In the genomic region with DNA sequence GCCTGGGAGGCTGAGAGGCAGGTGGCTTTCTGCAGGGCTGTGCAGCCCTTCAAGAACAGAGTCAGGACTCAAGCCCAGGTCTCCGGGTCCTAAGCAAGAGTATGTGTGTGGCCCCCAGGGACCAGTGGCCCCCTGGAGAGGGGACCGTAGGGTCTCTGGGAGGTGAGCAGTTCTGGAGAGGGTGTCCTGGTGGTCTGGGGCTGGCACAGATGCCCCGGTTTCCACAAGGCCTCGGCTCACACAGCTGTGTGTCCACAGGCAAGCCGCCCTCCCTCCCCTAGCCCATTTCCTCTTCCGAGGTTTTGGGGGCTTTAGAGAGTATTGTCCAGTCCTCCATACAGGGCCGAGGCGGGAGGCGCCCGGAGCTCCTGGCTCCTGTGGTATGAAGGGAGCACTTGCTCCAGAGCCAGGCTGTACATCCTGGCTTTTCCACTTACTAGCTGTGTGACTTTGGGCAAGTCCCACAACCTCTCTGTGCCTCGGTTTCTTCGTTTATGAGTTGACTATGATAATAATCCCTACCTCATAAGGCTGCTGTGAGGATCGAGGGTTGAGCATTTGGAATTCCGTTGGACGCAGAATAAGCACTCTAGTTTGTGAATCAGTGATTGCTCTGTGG, we compare ENCODE assay signal across 3 cellular contexts.
TF ChIP-seq lines count a peak whose summit lies in the region.

No MANE protein-coding gene starts in this region.

TF ChIP-seq in HepG2, 621 proteins besides CTCF, POLR2A, EP300 and RAD21:
- TF ChIP-seq ZNF282 (IDR thresholded peaks at IDR 0.05; ENCODE audit: partially characterized antibody) (no peak), ZNF768 (CRISPR knock-in tag; IDR thresholded peaks at IDR 0.05) (peak; percentile 89), MIER3 (CRISPR knock-in tag; IDR thresholded peaks at IDR 0.05; ENCODE audit: borderline replicate concordance) (no peak)

TF ChIP-seq in HEK293, 187 proteins besides CTCF, POLR2A, EP300 and RAD21:
- TF ChIP-seq ZNF768 (tag by site-specific recombination; IDR thresholded peaks at IDR 0.05) (peak; percentile 92; the same call in 1 of the 2 replicates), ZNF366 (tag by site-specific recombination; conservative IDR thresholded peaks at IDR 0.05) (no peak)
TF ChIP-seq in HEK293: peak in this region for 1.

TF ChIP-seq in H1, 55 proteins besides CTCF, POLR2A, EP300 and RAD21:
- no peak for TF ChIP-seq SAP30 (IDR thresholded peaks at IDR 0.05; ENCODE audit: insufficient read depth, insufficient replicate concordance, low read length)
- no peak for TF ChIP-seq SIX5 (IDR thresholded peaks at IDR 0.05; ENCODE audit: low read depth, low read length)
- no peak for TF ChIP-seq GTF2F1 (IDR thresholded peaks at IDR 0.05; ENCODE audit: borderline replicate concordance, low read depth, low read length)
- no peak for TF ChIP-seq SP4 (IDR thresholded peaks at IDR 0.05; ENCODE audit: low read length)
- TF ChIP-seq TAF1 (IDR thresholded peaks at IDR 0.05; ENCODE audit: low read depth, low read length), result no peak
- TF ChIP-seq YY1 (IDR thresholded peaks at IDR 0.05; ENCODE audit: low read depth, low read length), result no peak
- TF ChIP-seq GABPA (IDR thresholded peaks at IDR 0.05; ENCODE audit: borderline replicate concordance, insufficient read depth, low read length), result no peak
- TF ChIP-seq KDM4A (IDR thresholded peaks at IDR 0.05; ENCODE audit: low read depth, low read length, severe bottlenecking), result no peak
- TF ChIP-seq, protein P1, sequence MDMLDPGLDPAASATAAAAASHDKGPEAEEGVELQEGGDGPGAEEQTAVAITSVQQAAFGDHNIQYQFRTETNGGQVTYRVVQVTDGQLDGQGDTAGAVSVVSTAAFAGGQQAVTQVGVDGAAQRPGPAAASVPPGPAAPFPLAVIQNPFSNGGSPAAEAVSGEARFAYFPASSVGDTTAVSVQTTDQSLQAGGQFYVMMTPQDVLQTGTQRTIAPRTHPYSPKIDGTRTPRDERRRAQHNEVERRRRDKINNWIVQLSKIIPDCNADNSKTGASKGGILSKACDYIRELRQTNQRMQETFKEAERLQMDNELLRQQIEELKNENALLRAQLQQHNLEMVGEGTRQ (IDR thresholded peaks at IDR 0.05; ENCODE audit: low read length), result no peak
- TF ChIP-seq, protein P2, sequence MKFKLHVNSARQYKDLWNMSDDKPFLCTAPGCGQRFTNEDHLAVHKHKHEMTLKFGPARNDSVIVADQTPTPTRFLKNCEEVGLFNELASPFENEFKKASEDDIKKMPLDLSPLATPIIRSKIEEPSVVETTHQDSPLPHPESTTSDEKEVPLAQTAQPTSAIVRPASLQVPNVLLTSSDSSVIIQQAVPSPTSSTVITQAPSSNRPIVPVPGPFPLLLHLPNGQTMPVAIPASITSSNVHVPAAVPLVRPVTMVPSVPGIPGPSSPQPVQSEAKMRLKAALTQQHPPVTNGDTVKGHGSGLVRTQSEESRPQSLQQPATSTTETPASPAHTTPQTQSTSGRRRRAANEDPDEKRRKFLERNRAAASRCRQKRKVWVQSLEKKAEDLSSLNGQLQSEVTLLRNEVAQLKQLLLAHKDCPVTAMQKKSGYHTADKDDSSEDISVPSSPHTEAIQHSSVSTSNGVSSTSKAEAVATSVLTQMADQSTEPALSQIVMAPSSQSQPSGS (IDR thresholded peaks at IDR 0.05; ENCODE audit: low read length), result no peak
- no peak for TF ChIP-seq BRCA1 (IDR thresholded peaks at IDR 0.05; ENCODE audit: low read depth, low read length)
- no peak for TF ChIP-seq HDAC2 (IDR thresholded peaks at IDR 0.05; ENCODE audit: borderline replicate concordance in 1 of 2, low read depth in 2 of 2, low read length in 2 of 2)
- TF ChIP-seq TCF12 (IDR thresholded peaks at IDR 0.05; ENCODE audit: low read depth, low read length), result no peak
- TF ChIP-seq TBP (IDR thresholded peaks at IDR 0.05; ENCODE audit: low read depth, low read length), result no peak
- TF ChIP-seq FOSL1 (IDR thresholded peaks at IDR 0.05; ENCODE audit: insufficient read depth, low read depth, low read length), result no peak
- no peak for TF ChIP-seq SRF (IDR thresholded peaks at IDR 0.05; ENCODE audit: low read depth, low read length)
